12 cellular contexts compared by ENCODE assay signal in genomic region chr10:62084434-62084833, GRCh38.
DNase-seq lines count a peak whose midpoint lies in the region; ATAC-seq, FAIRE-seq and TF ChIP-seq lines count a peak whose summit lies in the region.
"Had no signal": no experiment of that assay in that cellular context is flagged by ENCODE, and none has a peak within 500 bp of the region (broad histone marks: within the 10 kb centered on the region; RNA-seq: fewer than 3 reads in every experiment).

No MANE protein-coding gene starts in this region.

- no peaks in the 10 kb centered on the region for H3K23me2 ChIP-seq in H9 (ENCODE audit: insufficient read length, low read depth, low read length, poor library complexity, severe bottlenecking)

- H4K8ac ChIP-seq in H9 (replicated peaks; ENCODE audit: insufficient read length, low read depth, low read length) = no peak overlapping the region

- no peak overlapping the region for H3K4ac ChIP-seq in H9 (ENCODE audit: low read depth, low read length)

- no peak overlapping the region for H3K14ac ChIP-seq in H9 (ENCODE audit: insufficient read depth, low read length)

- H3K56ac ChIP-seq in H9 (ENCODE audit: insufficient read length, low read depth, low read length) = no peak overlapping the region

- no peak overlapping the region for H2BK20ac ChIP-seq in H9 (ENCODE audit: low read depth, low read length, poor library complexity, severe bottlenecking)

- POLR2A ChIA-PET in activated CD4-positive, alpha-beta T cell treated with anti-CD3 and anti-CD28 coated beads, Interleukin-2, amount 10 ng/mL, durations not matched to agents 7 days and 5 days (lab: Charles Lee) = interaction anchor here (0.5 kb wide), 1 partner anchor 184 kb away, joined by 3 read pairs; no protein-coding TSS in a partner anchor

- H3K4me1 Mint-ChIP-seq in activated CD4-positive, alpha-beta T cell treated with anti-CD3 and anti-CD28 coated beads, Interleukin-2, amount 10 ng/mL, durations not matched to agents 7 days and 5 days = peaks cover 79% of the 10 kb centered on the region
- peaks cover 59% of the 10 kb centered on the region for H3K4me1 Mint-ChIP-seq in activated naive CD8-positive, alpha-beta T cell treated with anti-CD3 and anti-CD28 coated beads for 36 hours
- no peaks in the 10 kb centered on the region for H3K4me1 Mint-ChIP-seq in H9

- H3K9me3 ChIP-seq in keratinocyte (ENCODE audit: control insufficient read depth, low read depth, low read length) (no peaks in the 10 kb centered on the region), stomach (no peaks in the 10 kb centered on the region), H9 (ENCODE audit: control insufficient read depth, low read depth, low read length) (no peaks in the 10 kb centered on the region)
- H3K9me3 ChIP-seq: HAP-1 had no signal

- peaks cover 81% of the 10 kb centered on the region for H3K36me3 Mint-ChIP-seq in activated CD4-positive, alpha-beta T cell treated with anti-CD3 and anti-CD28 coated beads, Interleukin-2, amount 10 ng/mL, durations not matched to agents 7 days and 5 days (ENCODE audit: low read depth)
- H3K36me3 Mint-ChIP-seq in activated naive CD8-positive, alpha-beta T cell treated with anti-CD3 and anti-CD28 coated beads for 36 hours = peaks cover 62% of the 10 kb centered on the region
- H3K36me3 Mint-ChIP-seq in H9 (ENCODE audit: insufficient read depth in 1 of 3, low read depth in 3 of 3) = no peaks in the 10 kb centered on the region

- H3K4me3 Mint-ChIP-seq in activated CD4-positive, alpha-beta T cell treated with anti-CD3 and anti-CD28 coated beads, Interleukin-2, amount 10 ng/mL, durations not matched to agents 7 days and 5 days = no peak overlapping the region
- no peak overlapping the region for H3K4me3 Mint-ChIP-seq in activated naive CD8-positive, alpha-beta T cell treated with anti-CD3 and anti-CD28 coated beads for 36 hours
- no peak overlapping the region for H3K4me3 Mint-ChIP-seq in H9
- H3K4me3 Mint-ChIP-seq: activated CD4-positive, alpha-beta T cell treated with anti-CD3 and anti-CD28 coated beads for 36 hours; nephron progenitor cell had no signal

- no peak for ATAC-seq in HG02973 (IDR thresholded peaks at IDR 0.05; ENCODE audit: unreplicated experiment)
- ATAC-seq: activated CD4-positive, alpha-beta T cell treated with anti-CD3 and anti-CD28 coated beads for 36 hours had no signal

- intact Hi-C loops in stomach (cut with DNase I; ENCODE audit: low total_unique reads) = no loop called here

- no peak for TF ChIP-seq POLR2A in stomach (IDR thresholded peaks at IDR 0.05)

- H3K79me2 ChIP-seq in keratinocyte (ENCODE audit: control insufficient read depth, insufficient read depth, low read length) (peaks cover 6% of the 10 kb centered on the region), H9 (ENCODE audit: insufficient read depth, low read length) (no peaks in the 10 kb centered on the region)

- H3K27ac Mint-ChIP-seq in activated CD4-positive, alpha-beta T cell treated with anti-CD3 and anti-CD28 coated beads, Interleukin-2, amount 10 ng/mL, durations not matched to agents 7 days and 5 days = peak overlapping the region; percentile 87
- peak overlapping the region; percentile 93 for H3K27ac Mint-ChIP-seq in activated naive CD8-positive, alpha-beta T cell treated with anti-CD3 and anti-CD28 coated beads for 36 hours
- H3K27ac Mint-ChIP-seq in H9 = no peak overlapping the region

- dilution Hi-C loops in keratinocyte (cut with MboI; ENCODE audit: extremely low pct_ligation_motif_present, low sequenced_read_pairs) = no loop called here

- WGBS in stomach, 5 donors = 16 to 32% (median 26%) methylated on average over 2 of the region's 2 CpGs
- WGBS in H9 (ENCODE audit: extremely low coverage, insufficient read length, low lambda C conversion rate) = no CpG with 5 or more reads among the region's 2 CpGs

- TF ChIP-seq CTCF in keratinocyte (optimal IDR thresholded peaks at IDR 0.05 in 1 of 3, IDR thresholded peaks at IDR 0.05 in 1 of 3, conservative IDR thresholded peaks at IDR 0.05 in 1 of 3; ENCODE audit: extremely low read depth in 1 of 3, insufficient read depth in 2 of 3, low read length in 3 of 3) (no peak), stomach (IDR thresholded peaks at IDR 0.05) (no peak), H9 (conservative IDR thresholded peaks at IDR 0.05) (no peak)

- no peak overlapping the region for H2BK12ac ChIP-seq in H9 (ENCODE audit: insufficient read length, low read depth, low read length)

- H3K18ac ChIP-seq in H9 (ENCODE audit: insufficient read length, low read depth, low read length) = no peak overlapping the region

- H3K4me2 ChIP-seq in keratinocyte (ENCODE audit: control insufficient read depth, extremely low read depth, insufficient read depth, low read depth, low read length) (peak overlapping the region; percentile 81), H9 (ENCODE audit: insufficient read depth, insufficient read length, low read length) (no peak overlapping the region)

- H3K23ac ChIP-seq in H9 (ENCODE audit: insufficient read length, low read depth, low read length) = no peak overlapping the region

- H3K27me3 ChIP-seq in keratinocyte (ENCODE audit: control insufficient read depth, extremely low read depth, insufficient read depth, low read length) = no peaks in the 10 kb centered on the region
- no peaks in the 10 kb centered on the region for H3K27me3 ChIP-seq in stomach
- H3K27me3 ChIP-seq in H9 (ENCODE audit: insufficient read depth, low read length) = no peaks in the 10 kb centered on the region

- H2AFZ ChIP-seq in keratinocyte (ENCODE audit: control insufficient read depth, low read length) = no peak overlapping the region
- H2AFZ ChIP-seq in H9 (ENCODE audit: low read length) = no peak overlapping the region

- peaks cover 33% of the 10 kb centered on the region for H3K4me1 ChIP-seq in keratinocyte (ENCODE audit: control insufficient read depth, extremely low read depth, insufficient read depth, low read length)
- H3K4me1 ChIP-seq in stomach = peaks cover 31 to 57% (median 43%) of the 10 kb centered on the region in 4 donors
- no peaks in the 10 kb centered on the region for H3K4me1 ChIP-seq in H9 (ENCODE audit: insufficient read depth, low read length)

- H2AK5ac ChIP-seq in H9 (ENCODE audit: insufficient read length, low read length) = no peak overlapping the region

- H4K20me1 ChIP-seq in keratinocyte (ENCODE audit: control insufficient read depth, extremely low read depth, insufficient read depth, low read length) (no peaks in the 10 kb centered on the region), H9 (ENCODE audit: control insufficient read depth, insufficient read depth, insufficient read length) (no peaks in the 10 kb centered on the region)

- H3K9me3 Mint-ChIP-seq in activated CD4-positive, alpha-beta T cell treated with anti-CD3 and anti-CD28 coated beads, Interleukin-2, amount 10 ng/mL, durations not matched to agents 7 days and 5 days = peaks cover 13% of the 10 kb centered on the region
- no peaks in the 10 kb centered on the region for H3K9me3 Mint-ChIP-seq in activated naive CD8-positive, alpha-beta T cell treated with anti-CD3 and anti-CD28 coated beads for 36 hours
- no peaks in the 10 kb centered on the region for H3K9me3 Mint-ChIP-seq in H9
- H3K9me3 Mint-ChIP-seq: nephron progenitor cell had no signal

- CTCF ChIA-PET in activated CD4-positive, alpha-beta T cell treated with anti-CD3 and anti-CD28 coated beads, Interleukin-2, amount 10 ng/mL, durations not matched to agents 7 days and 5 days (lab: Charles Lee) = interaction anchor here (1.0 to 1.7 kb wide), 3 partner anchors 13 to 51 kb away, joined by 3 to 6 read pairs (median 3); no protein-coding TSS in a partner anchor

- H3K9ac ChIP-seq in keratinocyte (ENCODE audit: control insufficient read depth, extremely low read depth, insufficient read depth, low read length) (peak overlapping the region; percentile 68), H9 (ENCODE audit: extremely low read depth, insufficient read length, low read length) (no peak overlapping the region)

- no peaks in the 10 kb centered on the region for H3K27me3 Mint-ChIP-seq in activated CD4-positive, alpha-beta T cell treated with anti-CD3 and anti-CD28 coated beads, Interleukin-2, amount 10 ng/mL, durations not matched to agents 7 days and 5 days
- no peaks in the 10 kb centered on the region for H3K27me3 Mint-ChIP-seq in activated naive CD8-positive, alpha-beta T cell treated with anti-CD3 and anti-CD28 coated beads for 36 hours
- H3K27me3 Mint-ChIP-seq in H9 (ENCODE audit: low read depth) = no peaks in the 10 kb centered on the region
- H3K27me3 Mint-ChIP-seq: activated CD4-positive, alpha-beta T cell treated with anti-CD3 and anti-CD28 coated beads for 36 hours had no signal

- H3T11ph ChIP-seq in H9 (ENCODE audit: low read length) = no peak overlapping the region

- H3K9me1 ChIP-seq in keratinocyte (ENCODE audit: control insufficient read depth, extremely low read depth, insufficient read depth, low read length) = no peaks in the 10 kb centered on the region

- no peak for TF ChIP-seq EP300 in stomach (IDR thresholded peaks at IDR 0.05)

- H3K4me3 ChIP-seq in keratinocyte (ENCODE audit: control insufficient read depth in 2 of 3, extremely low read depth in 1 of 3, insufficient read depth in 2 of 3, low read depth in 1 of 3, low read length in 3 of 3) (peak overlapping the region in 2 of 3 experiments; percentile 44 to 50), stomach (no peak overlapping the region)
- H3K4me3 ChIP-seq: HAP-1 had no signal

- no peak overlapping the region for H2BK120ac ChIP-seq in H9 (ENCODE audit: low read depth, low read length, poor library complexity, severe bottlenecking)

- no peak for DNase-seq in activated CD4-positive, alpha-beta T cell treated with anti-CD3 and anti-CD28 coated beads, Interleukin-2, amount 10 ng/mL, durations not matched to agents 7 days and 5 days
- DNase-seq in activated CD4-positive, alpha-beta T cell treated with anti-CD3 and anti-CD28 coated beads for 1 hour = no peak
- DNase-seq in activated naive CD8-positive, alpha-beta T cell treated with anti-CD3 and anti-CD28 coated beads for 36 hours = no peak
- DNase-seq in keratinocyte (ENCODE audit: low read depth, low spot score) (no peak), stomach (no peak), SIG-M5 treated with dmso at 0.1 percent for 504 hours (lab: John Stamatoyannopoulos, UW; ENCODE audit: unreplicated experiment) (no peak), H9 (no peak)
- DNase-seq: activated CD4-positive, alpha-beta T cell treated with anti-CD3 and anti-CD28 coated beads for 36 hours; nephron progenitor cell had no signal

- H2BK5ac ChIP-seq in H9 (ENCODE audit: insufficient read length, low read length) = no peak overlapping the region

- no peaks in the 10 kb centered on the region for H3K79me1 ChIP-seq in H9 (ENCODE audit: insufficient read depth, low read depth, low read length, poor library complexity, severe bottlenecking)

- H4K5ac ChIP-seq in H9 (ENCODE audit: insufficient read length, low read depth, low read length) = no peak overlapping the region

- H3K27ac ChIP-seq in keratinocyte (ENCODE audit: control insufficient read depth, insufficient read depth, low read length) (peak overlapping the region; percentile 91), stomach (peak overlapping the region in 4 of 5 donors; percentile 81 to 89 (median 84)), H9 (ENCODE audit: insufficient read length, low read depth, low read length) (no peak overlapping the region)

- H3K36me3 ChIP-seq in keratinocyte (ENCODE audit: control insufficient read depth in 2 of 2, extremely low read depth in 1 of 2, insufficient read depth in 2 of 2, low read length in 2 of 2) (peaks cover 3 to 16% of the 10 kb centered on the region in 2 experiments), stomach (peaks cover 13 to 53% (median 45%) of the 10 kb centered on the region in 4 donors)

- FAIRE-seq in keratinocyte (lab: Jason Lieb, UNC) = no peak
- FAIRE-seq: A204.1 had no signal

- H4K91ac ChIP-seq in H9 (ENCODE audit: insufficient read length, low read depth, low read length) = no peak overlapping the region

- no peak overlapping the region for H2BK15ac ChIP-seq in H9 (ENCODE audit: low read depth, low read length)

Comparison
In these comparisons a context has a peak if more than half of its experiments do, and no peak if none do; other contexts are left out.
1. H3K27ac Mint-ChIP-seq: peak in activated CD4-positive, alpha-beta T cell treated with anti-CD3 and anti-CD28 coated beads, Interleukin-2, amount 10 ng/mL, durations not matched to agents 7 days and 5 days (single experiment) and activated naive CD8-positive, alpha-beta T cell treated with anti-CD3 and anti-CD28 coated beads for 36 hours (single experiment); none in H9 (0 of 3).
2. H3K4me3 ChIP-seq: peak in keratinocyte (2 of 3); none in stomach (0 of 4).